Comparison of ENCODE assay signal across 19 cellular contexts in the genomic region with DNA sequence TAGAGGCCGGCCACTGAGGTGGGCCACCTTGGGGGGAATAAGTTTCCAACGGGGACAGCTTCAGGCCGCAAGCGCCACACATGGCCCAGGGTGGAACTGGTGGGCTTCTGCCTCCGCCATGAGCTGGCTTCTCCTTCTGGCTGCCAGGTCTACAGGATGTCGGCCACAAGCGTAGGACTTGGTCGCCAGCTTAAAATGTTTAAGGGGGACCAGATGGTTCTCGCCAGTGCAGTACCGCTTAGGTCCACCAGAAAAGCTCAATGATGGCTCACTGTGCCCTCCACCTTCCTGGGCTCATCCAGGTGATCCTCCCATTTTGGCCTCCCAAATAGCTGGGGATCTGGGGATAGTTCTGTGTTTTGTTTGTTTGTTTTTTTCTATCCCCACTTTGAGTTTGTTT.
"Had no signal": no experiment of that assay in that cellular context is flagged by ENCODE, and none has a peak within 500 bp of the region (broad histone marks: within the 10 kb centered on the region; RNA-seq: fewer than 3 reads in every experiment).

No MANE protein-coding gene starts in this region.

- H3K27me3 Mint-ChIP-seq: activated CD4-positive, alpha-beta T cell treated with anti-CD3 and anti-CD28 coated beads, Interleukin-2, amount 10 ng/mL, durations not matched to agents 24 days and 14 days; activated T-helper 17 cell treated with anti-CD3 and anti-CD28 coated beads, Interleukin-2, amount 50 U/mL, for 72 hours; natural killer cell treated with Interleukin-12 subunit alpha and Interleukin-12 subunit beta and Interleukin-15 and Interleukin-18, amount 100 ng/mL, for 72 hours; stimulated activated naive CD8-positive, alpha-beta T cell treated with anti-CD3 and anti-CD28 coated beads, Interleukin-15, Interleukin-2, amounts not matched to agents 100 ng/mL and 50 ng/mL, for 24 hours; T-helper 17 cell had no signal

- H3K4me1 Mint-ChIP-seq: activated CD4-positive, alpha-beta T cell treated with anti-CD3 and anti-CD28 coated beads, Interleukin-2, amount 10 ng/mL, durations not matched to agents 24 days and 14 days; activated T-helper 17 cell treated with anti-CD3 and anti-CD28 coated beads, Interleukin-2, amount 50 U/mL, for 72 hours had no signal

- DNase-seq: activated CD4-positive, alpha-beta T cell treated with anti-CD3 and anti-CD28 coated beads, Interleukin-2, amount 10 ng/mL, durations not matched to agents 24 days and 14 days; activated CD4-positive, CD25-positive, alpha-beta regulatory T cell; activated naive CD4-positive, alpha-beta T cell treated with Interleukin-2 at 50 U/mL for 16 hours; activated T-cell treated with anti-CD3 and anti-CD28 coated beads for 4 hours; aorta; dermis blood vessel endothelial cell; kidney; left lung; mammary epithelial cell; nucleus accumbens; T-helper 17 cell had no signal

- H3K9me3 Mint-ChIP-seq: activated T-helper 17 cell treated with anti-CD3 and anti-CD28 coated beads, Interleukin-2, amount 50 U/mL, for 72 hours; natural killer cell treated with Interleukin-12 subunit alpha and Interleukin-12 subunit beta and Interleukin-15 and Interleukin-18, amount 100 ng/mL, for 72 hours; stimulated activated naive CD8-positive, alpha-beta T cell treated with anti-CD3 and anti-CD28 coated beads, Interleukin-15, Interleukin-2, amounts not matched to agents 100 ng/mL and 50 ng/mL, for 24 hours had no signal

- ATAC-seq: activated T-helper 17 cell treated with anti-CD3 and anti-CD28 coated beads, Interleukin-2, amount 50 U/mL, for 72 hours; left lung; natural killer cell treated with Interleukin-12 subunit alpha and Interleukin-12 subunit beta and Interleukin-15 and Interleukin-18, amount 100 ng/mL, for 72 hours; T-helper 17 cell had no signal

- H3K4me3 Mint-ChIP-seq: activated CD4-positive, alpha-beta T cell treated with anti-CD3 and anti-CD28 coated beads, Interleukin-2, amount 10 ng/mL, durations not matched to agents 24 days and 14 days; activated T-helper 17 cell treated with anti-CD3 and anti-CD28 coated beads, Interleukin-2, amount 50 U/mL, for 72 hours; natural killer cell treated with Interleukin-12 subunit alpha and Interleukin-12 subunit beta and Interleukin-15 and Interleukin-18, amount 100 ng/mL, for 72 hours; stimulated activated naive CD8-positive, alpha-beta T cell treated with anti-CD3 and anti-CD28 coated beads, Interleukin-15, Interleukin-2, amounts not matched to agents 100 ng/mL and 50 ng/mL, for 24 hours; T-helper 17 cell had no signal

- H3K27ac Mint-ChIP-seq: activated CD4-positive, alpha-beta T cell treated with anti-CD3 and anti-CD28 coated beads, Interleukin-2, amount 10 ng/mL, durations not matched to agents 24 days and 14 days; activated T-helper 17 cell treated with anti-CD3 and anti-CD28 coated beads, Interleukin-2, amount 50 U/mL, for 72 hours; natural killer cell treated with Interleukin-12 subunit alpha and Interleukin-12 subunit beta and Interleukin-15 and Interleukin-18, amount 100 ng/mL, for 72 hours; stimulated activated naive CD8-positive, alpha-beta T cell treated with anti-CD3 and anti-CD28 coated beads, Interleukin-15, Interleukin-2, amounts not matched to agents 100 ng/mL and 50 ng/mL, for 24 hours had no signal

- H3K4me3 ChIP-seq: breast epithelium, hepatocyte, left lung, right atrium auricular region, smooth muscle cell, upper lobe of left lung had no signal
